In genomic region chr9:136676297-136676794, GRCh38 we compare ENCODE assay signal across 2 cellular contexts.
A peak's percentile ranks its signal among the peaks of the same experiment; 100 is the strongest.
TF ChIP-seq lines count a peak whose summit lies in the region.

No MANE protein-coding gene starts in this region.

TF ChIP-seq in K562, 482 proteins besides CTCF, POLR2A, EP300 and RAD21:
- TF ChIP-seq RBM22 (IDR thresholded peaks at IDR 0.05; ENCODE audit: low read depth, low read length, poor library complexity, severe bottlenecking) (peak; percentile 2), DLX4 (CRISPR knock-in tag; IDR thresholded peaks at IDR 0.05) (no peak), ZBTB7A (IDR thresholded peaks at IDR 0.05; ENCODE audit: borderline replicate concordance, control insufficient read depth, low read depth, low read length) (peak; percentile 16; the same call in 1 of the 2 replicates), ZNF764 (CRISPR knock-in tag; IDR thresholded peaks at IDR 0.05; ENCODE audit: low read depth) (no peak), FIP1L1 (IDR thresholded peaks at IDR 0.05; ENCODE audit: low read depth, low read length, poor library complexity, severe bottlenecking) (peak; percentile 78), ZNF121 (CRISPR knock-in tag; conservative IDR thresholded peaks at IDR 0.05) (0 out of 2 replicates have a peak, but pooled peaks have one; percentile 10), ZNF639 (CRISPR knock-in tag; conservative IDR thresholded peaks at IDR 0.05 in 1 of 2, IDR thresholded peaks at IDR 0.05 in 1 of 2) (no peak), ZSCAN29 (IDR thresholded peaks at IDR 0.05) (no peak), SNAPC5 (CRISPR knock-in tag; IDR thresholded peaks at IDR 0.05) (no peak)

TF ChIP-seq in endothelial cell of umbilical vein, 7 proteins besides CTCF, POLR2A, EP300 and RAD21:
- TF ChIP-seq EZH2 (IDR thresholded peaks at IDR 0.05; ENCODE audit: borderline replicate concordance, low read depth, low read length, severe bottlenecking) (no peak), MAX (IDR thresholded peaks at IDR 0.05; ENCODE audit: insufficient read depth, insufficient read length) (no peak), GATA2 (IDR thresholded peaks at IDR 0.05; ENCODE audit: insufficient read depth, insufficient read length, low read depth, low read length) (no peak), POLR2AphosphoS5 (IDR thresholded peaks at IDR 0.05; ENCODE audit: insufficient read depth, low read depth, low read length) (no peak), JUN (IDR thresholded peaks at IDR 0.05; ENCODE audit: borderline replicate concordance, insufficient read depth, insufficient read length, low read depth) (no peak), MYC (IDR thresholded peaks at IDR 0.05; ENCODE audit: low read depth, low read length) (no peak), FOS (IDR thresholded peaks at IDR 0.05; ENCODE audit: borderline replicate concordance, insufficient read depth, low read length) (no peak)
TF ChIP-seq in endothelial cell of umbilical vein: peak in this region for 0.
